In the genomic region with DNA sequence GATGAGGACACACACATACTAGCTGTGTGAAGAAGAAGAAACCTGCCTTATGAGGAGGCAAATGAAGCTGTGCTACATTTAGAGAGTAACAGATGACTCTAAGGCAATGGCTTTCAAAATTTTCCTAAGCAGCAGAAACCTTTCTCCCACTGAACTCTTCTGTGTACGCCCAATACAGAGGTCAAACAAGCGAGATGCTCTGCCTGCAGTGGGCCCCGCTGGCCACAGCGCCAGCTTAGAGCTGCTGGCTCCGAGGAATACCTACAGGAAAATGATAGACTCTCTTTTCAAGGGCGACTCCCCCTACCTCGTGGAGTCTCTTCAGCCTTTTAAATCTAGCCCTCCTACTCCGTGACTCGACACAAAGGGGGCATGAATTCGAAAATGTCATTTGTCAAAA, we compare ENCODE assay signal across 1 cellular context.
TF ChIP-seq lines count a peak whose summit lies in the region.

No MANE protein-coding gene starts in this region.

TF ChIP-seq in HepG2, 621 proteins besides CTCF, POLR2A, EP300 and RAD21 (continued from another document and continues in another):
- TF ChIP-seq, protein P1, sequence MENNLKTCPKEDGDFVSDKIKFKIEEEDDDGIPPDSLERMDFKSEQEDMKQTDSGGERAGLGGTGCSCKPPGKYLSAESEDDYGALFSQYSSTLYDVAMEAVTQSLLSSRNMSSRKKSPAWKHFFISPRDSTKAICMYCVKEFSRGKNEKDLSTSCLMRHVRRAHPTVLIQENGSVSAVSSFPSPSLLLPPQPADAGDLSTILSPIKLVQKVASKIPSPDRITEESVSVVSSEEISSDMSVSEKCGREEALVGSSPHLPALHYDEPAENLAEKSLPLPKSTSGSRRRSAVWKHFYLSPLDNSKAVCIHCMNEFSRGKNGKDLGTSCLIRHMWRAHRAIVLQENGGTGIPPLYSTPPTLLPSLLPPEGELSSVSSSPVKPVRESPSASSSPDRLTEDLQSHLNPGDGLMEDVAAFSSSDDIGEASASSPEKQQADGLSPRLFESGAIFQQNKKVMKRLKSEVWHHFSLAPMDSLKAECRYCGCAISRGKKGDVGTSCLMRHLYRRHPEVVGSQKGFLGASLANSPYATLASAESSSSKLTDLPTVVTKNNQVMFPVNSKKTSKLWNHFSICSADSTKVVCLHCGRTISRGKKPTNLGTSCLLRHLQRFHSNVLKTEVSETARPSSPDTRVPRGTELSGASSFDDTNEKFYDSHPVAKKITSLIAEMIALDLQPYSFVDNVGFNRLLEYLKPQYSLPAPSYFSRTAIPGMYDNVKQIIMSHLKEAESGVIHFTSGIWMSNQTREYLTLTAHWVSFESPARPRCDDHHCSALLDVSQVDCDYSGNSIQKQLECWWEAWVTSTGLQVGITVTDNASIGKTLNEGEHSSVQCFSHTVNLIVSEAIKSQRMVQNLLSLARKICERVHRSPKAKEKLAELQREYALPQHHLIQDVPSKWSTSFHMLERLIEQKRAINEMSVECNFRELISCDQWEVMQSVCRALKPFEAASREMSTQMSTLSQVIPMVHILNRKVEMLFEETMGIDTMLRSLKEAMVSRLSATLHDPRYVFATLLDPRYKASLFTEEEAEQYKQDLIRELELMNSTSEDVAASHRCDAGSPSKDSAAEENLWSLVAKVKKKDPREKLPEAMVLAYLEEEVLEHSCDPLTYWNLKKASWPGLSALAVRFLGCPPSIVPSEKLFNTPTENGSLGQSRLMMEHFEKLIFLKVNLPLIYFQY (CRISPR knock-in tag; IDR thresholded peaks at IDR 0.05; ENCODE audit: borderline replicate concordance), result no peak
- TF ChIP-seq ZNF296 (CRISPR knock-in tag; conservative IDR thresholded peaks at IDR 0.05) (no peak), KDM1A (CRISPR knock-in tag; IDR thresholded peaks at IDR 0.05) (peak; percentile 65; the same call in 1 of the 2 replicates), ZSCAN31 (CRISPR knock-in tag; IDR thresholded peaks at IDR 0.05; ENCODE audit: low read depth) (no peak), ZNF564 (CRISPR knock-in tag; IDR thresholded peaks at IDR 0.05) (0 out of 2 replicates have a peak, but pooled peaks have one; percentile 39), ERF (CRISPR knock-in tag; IDR thresholded peaks at IDR 0.05) (no peak), KAT8 (CRISPR knock-in tag; IDR thresholded peaks at IDR 0.05) (peak; percentile 47; the same call in 1 of the 2 replicates), ZNF788 (CRISPR knock-in tag; IDR thresholded peaks at IDR 0.05; ENCODE audit: borderline replicate concordance) (peak; percentile 27; the same call in 1 of the 2 replicates), PAX8 (CRISPR knock-in tag; IDR thresholded peaks at IDR 0.05; ENCODE audit: borderline replicate concordance) (no peak), THAP11 (CRISPR knock-in tag; IDR thresholded peaks at IDR 0.05) (no peak), ARNT (IDR thresholded peaks at IDR 0.05) (no peak), HMG20A (CRISPR knock-in tag; IDR thresholded peaks at IDR 0.05; ENCODE audit: borderline replicate concordance) (no peak), SAP130 (CRISPR knock-in tag; IDR thresholded peaks at IDR 0.05; ENCODE audit: low read depth) (peak; percentile 31; the same call in 1 of the 2 replicates), SSRP1 (CRISPR knock-in tag; IDR thresholded peaks at IDR 0.05) (no peak), ARHGAP35 (CRISPR knock-in tag; IDR thresholded peaks at IDR 0.05; ENCODE audit: borderline replicate concordance) (no peak), ZNF629 (CRISPR knock-in tag; conservative IDR thresholded peaks at IDR 0.05) (peak; percentile 86), SOX5 (CRISPR knock-in tag; IDR thresholded peaks at IDR 0.05; ENCODE audit: borderline replicate concordance) (no peak), ZNF33A (CRISPR knock-in tag; IDR thresholded peaks at IDR 0.05; ENCODE audit: borderline replicate concordance) (no peak), ARID2 (CRISPR knock-in tag; IDR thresholded peaks at IDR 0.05; ENCODE audit: borderline replicate concordance) (no peak), XRCC5 (optimal IDR thresholded peaks at IDR 0.05; ENCODE audit: low read length) (peak; percentile 81), NR2C2 (CRISPR knock-in tag; IDR thresholded peaks at IDR 0.05; ENCODE audit: borderline replicate concordance) (peak; percentile 52; the same call in 1 of the 2 replicates), FOXP1 (IDR thresholded peaks at IDR 0.05) (no peak), FOXP1 (CRISPR knock-in tag; IDR thresholded peaks at IDR 0.05) (0 out of 2 replicates have a peak, but pooled peaks have one; percentile 20), MTF1 (CRISPR knock-in tag; IDR thresholded peaks at IDR 0.05) (no peak), RFX5 (IDR thresholded peaks at IDR 0.05; ENCODE audit: low read depth, low read length) (0 out of 2 replicates have a peak, but pooled peaks have one; percentile 42), ZNF101 (CRISPR knock-in tag; IDR thresholded peaks at IDR 0.05; ENCODE audit: borderline replicate concordance, low read depth) (no peak), MEIS2 (CRISPR knock-in tag; IDR thresholded peaks at IDR 0.05) (no peak), GTF3A (CRISPR knock-in tag; conservative IDR thresholded peaks at IDR 0.05) (no peak), FOXC1 (CRISPR knock-in tag; IDR thresholded peaks at IDR 0.05; ENCODE audit: borderline replicate concordance) (no peak), ZSCAN20 (CRISPR knock-in tag; IDR thresholded peaks at IDR 0.05; ENCODE audit: borderline replicate concordance) (no peak), KAT2B (IDR thresholded peaks at IDR 0.05; ENCODE audit: borderline replicate concordance, low read depth, low read length) (no peak), ZFY (CRISPR knock-in tag; IDR thresholded peaks at IDR 0.05) (no peak), KDM4B (CRISPR knock-in tag; IDR thresholded peaks at IDR 0.05) (no peak), JUNB (CRISPR knock-in tag; IDR thresholded peaks at IDR 0.05; ENCODE audit: borderline replicate concordance) (no peak)
- TF ChIP-seq, protein P2, sequence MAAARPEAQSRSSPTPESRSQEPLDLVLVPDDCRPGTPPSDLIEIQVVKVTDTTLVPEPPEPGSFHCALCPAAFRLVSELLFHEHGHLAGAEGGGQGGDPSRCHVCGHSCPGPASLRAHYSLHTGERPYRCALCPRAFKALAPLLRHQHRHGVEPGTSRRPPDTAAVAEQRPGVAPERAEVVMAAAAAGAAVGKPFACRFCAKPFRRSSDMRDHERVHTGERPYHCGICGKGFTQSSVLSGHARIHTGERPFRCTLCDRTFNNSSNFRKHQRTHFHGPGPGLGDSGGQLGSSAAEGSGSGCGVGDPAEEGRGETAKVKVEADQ (CRISPR knock-in tag; IDR thresholded peaks at IDR 0.05; ENCODE audit: borderline replicate concordance), result no peak
- TF ChIP-seq, protein P3, sequence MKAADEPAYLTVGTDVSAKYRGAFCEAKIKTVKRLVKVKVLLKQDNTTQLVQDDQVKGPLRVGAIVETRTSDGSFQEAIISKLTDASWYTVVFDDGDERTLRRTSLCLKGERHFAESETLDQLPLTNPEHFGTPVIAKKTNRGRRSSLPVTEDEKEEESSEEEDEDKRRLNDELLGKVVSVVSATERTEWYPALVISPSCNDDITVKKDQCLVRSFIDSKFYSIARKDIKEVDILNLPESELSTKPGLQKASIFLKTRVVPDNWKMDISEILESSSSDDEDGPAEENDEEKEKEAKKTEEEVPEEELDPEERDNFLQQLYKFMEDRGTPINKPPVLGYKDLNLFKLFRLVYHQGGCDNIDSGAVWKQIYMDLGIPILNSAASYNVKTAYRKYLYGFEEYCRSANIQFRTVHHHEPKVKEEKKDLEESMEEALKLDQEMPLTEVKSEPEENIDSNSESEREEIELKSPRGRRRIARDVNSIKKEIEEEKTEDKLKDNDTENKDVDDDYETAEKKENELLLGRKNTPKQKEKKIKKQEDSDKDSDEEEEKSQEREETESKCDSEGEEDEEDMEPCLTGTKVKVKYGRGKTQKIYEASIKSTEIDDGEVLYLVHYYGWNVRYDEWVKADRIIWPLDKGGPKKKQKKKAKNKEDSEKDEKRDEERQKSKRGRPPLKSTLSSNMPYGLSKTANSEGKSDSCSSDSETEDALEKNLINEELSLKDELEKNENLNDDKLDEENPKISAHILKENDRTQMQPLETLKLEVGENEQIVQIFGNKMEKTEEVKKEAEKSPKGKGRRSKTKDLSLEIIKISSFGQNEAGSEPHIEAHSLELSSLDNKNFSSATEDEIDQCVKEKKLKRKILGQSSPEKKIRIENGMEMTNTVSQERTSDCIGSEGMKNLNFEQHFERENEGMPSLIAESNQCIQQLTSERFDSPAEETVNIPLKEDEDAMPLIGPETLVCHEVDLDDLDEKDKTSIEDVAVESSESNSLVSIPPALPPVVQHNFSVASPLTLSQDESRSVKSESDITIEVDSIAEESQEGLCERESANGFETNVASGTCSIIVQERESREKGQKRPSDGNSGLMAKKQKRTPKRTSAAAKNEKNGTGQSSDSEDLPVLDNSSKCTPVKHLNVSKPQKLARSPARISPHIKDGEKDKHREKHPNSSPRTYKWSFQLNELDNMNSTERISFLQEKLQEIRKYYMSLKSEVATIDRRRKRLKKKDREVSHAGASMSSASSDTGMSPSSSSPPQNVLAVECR (CRISPR knock-in tag; IDR thresholded peaks at IDR 0.05; ENCODE audit: borderline replicate concordance), result no peak
- TF ChIP-seq, protein P4, sequence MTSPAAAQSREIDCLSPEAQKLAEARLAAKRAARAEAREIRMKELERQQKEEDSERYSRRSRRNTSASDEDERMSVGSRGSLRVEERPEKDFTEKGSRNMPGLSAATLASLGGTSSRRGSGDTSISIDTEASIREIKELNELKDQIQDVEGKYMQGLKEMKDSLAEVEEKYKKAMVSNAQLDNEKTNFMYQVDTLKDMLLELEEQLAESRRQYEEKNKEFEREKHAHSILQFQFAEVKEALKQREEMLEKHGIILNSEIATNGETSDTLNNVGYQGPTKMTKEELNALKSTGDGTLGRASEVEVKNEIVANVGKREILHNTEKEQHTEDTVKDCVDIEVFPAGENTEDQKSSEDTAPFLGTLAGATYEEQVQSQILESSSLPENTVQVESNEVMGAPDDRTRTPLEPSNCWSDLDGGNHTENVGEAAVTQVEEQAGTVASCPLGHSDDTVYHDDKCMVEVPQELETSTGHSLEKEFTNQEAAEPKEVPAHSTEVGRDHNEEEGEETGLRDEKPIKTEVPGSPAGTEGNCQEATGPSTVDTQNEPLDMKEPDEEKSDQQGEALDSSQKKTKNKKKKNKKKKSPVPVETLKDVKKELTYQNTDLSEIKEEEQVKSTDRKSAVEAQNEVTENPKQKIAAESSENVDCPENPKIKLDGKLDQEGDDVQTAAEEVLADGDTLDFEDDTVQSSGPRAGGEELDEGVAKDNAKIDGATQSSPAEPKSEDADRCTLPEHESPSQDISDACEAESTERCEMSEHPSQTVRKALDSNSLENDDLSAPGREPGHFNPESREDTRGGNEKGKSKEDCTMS (CRISPR knock-in tag; conservative IDR thresholded peaks at IDR 0.05), result no peak
- TF ChIP-seq, protein P5, sequence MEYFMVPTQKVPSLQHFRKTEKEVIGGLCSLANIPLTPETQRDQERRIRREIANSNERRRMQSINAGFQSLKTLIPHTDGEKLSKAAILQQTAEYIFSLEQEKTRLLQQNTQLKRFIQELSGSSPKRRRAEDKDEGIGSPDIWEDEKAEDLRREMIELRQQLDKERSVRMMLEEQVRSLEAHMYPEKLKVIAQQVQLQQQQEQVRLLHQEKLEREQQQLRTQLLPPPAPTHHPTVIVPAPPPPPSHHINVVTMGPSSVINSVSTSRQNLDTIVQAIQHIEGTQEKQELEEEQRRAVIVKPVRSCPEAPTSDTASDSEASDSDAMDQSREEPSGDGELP (IDR thresholded peaks at IDR 0.05; ENCODE audit: borderline replicate concordance, low read depth), result no peak
- TF ChIP-seq, protein P6, sequence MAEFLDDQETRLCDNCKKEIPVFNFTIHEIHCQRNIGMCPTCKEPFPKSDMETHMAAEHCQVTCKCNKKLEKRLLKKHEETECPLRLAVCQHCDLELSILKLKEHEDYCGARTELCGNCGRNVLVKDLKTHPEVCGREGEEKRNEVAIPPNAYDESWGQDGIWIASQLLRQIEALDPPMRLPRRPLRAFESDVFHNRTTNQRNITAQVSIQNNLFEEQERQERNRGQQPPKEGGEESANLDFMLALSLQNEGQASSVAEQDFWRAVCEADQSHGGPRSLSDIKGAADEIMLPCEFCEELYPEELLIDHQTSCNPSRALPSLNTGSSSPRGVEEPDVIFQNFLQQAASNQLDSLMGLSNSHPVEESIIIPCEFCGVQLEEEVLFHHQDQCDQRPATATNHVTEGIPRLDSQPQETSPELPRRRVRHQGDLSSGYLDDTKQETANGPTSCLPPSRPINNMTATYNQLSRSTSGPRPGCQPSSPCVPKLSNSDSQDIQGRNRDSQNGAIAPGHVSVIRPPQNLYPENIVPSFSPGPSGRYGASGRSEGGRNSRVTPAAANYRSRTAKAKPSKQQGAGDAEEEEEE (CRISPR knock-in tag; IDR thresholded peaks at IDR 0.05; ENCODE audit: borderline replicate concordance), result no peak
- TF ChIP-seq, protein P7, sequence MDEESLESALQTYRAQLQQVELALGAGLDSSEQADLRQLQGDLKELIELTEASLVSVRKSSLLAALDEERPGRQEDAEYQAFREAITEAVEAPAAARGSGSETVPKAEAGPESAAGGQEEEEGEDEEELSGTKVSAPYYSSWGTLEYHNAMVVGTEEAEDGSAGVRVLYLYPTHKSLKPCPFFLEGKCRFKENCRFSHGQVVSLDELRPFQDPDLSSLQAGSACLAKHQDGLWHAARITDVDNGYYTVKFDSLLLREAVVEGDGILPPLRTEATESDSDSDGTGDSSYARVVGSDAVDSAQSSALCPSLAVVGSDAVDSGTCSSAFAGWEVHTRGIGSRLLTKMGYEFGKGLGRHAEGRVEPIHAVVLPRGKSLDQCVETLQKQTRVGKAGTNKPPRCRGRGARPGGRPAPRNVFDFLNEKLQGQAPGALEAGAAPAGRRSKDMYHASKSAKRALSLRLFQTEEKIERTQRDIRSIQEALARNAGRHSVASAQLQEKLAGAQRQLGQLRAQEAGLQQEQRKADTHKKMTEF (CRISPR knock-in tag; IDR thresholded peaks at IDR 0.05), result no peak
- TF ChIP-seq, protein P8, sequence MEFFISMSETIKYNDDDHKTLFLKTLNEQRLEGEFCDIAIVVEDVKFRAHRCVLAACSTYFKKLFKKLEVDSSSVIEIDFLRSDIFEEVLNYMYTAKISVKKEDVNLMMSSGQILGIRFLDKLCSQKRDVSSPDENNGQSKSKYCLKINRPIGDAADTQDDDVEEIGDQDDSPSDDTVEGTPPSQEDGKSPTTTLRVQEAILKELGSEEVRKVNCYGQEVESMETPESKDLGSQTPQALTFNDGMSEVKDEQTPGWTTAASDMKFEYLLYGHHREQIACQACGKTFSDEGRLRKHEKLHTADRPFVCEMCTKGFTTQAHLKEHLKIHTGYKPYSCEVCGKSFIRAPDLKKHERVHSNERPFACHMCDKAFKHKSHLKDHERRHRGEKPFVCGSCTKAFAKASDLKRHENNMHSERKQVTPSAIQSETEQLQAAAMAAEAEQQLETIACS (CRISPR knock-in tag; IDR thresholded peaks at IDR 0.05), result no peak
- TF ChIP-seq, protein P9, sequence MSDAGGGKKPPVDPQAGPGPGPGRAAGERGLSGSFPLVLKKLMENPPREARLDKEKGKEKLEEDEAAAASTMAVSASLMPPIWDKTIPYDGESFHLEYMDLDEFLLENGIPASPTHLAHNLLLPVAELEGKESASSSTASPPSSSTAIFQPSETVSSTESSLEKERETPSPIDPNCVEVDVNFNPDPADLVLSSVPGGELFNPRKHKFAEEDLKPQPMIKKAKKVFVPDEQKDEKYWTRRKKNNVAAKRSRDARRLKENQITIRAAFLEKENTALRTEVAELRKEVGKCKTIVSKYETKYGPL (CRISPR knock-in tag; IDR thresholded peaks at IDR 0.05), result no peak
- TF ChIP-seq, protein P10, sequence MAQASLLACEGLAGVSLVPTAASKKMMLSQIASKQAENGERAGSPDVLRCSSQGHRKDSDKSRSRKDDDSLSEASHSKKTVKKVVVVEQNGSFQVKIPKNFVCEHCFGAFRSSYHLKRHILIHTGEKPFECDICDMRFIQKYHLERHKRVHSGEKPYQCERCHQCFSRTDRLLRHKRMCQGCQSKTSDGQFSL (CRISPR knock-in tag; IDR thresholded peaks at IDR 0.05), result no peak
